18 cellular contexts compared by ENCODE assay signal in genomic region chr10:29643785-29644501, GRCh38. TPM values are rescaled to one million over a fixed set of nuclear protein-coding genes. Genes with fewer than 3 reads are reported as not detected.
DNase-seq lines count a peak whose midpoint lies in the region; ATAC-seq and TF ChIP-seq lines count a peak whose summit lies in the region.
"Had no signal": no experiment of that assay in that cellular context is flagged by ENCODE, and none has a peak within 500 bp of the region (broad histone marks: within the 10 kb centered on the region; RNA-seq: fewer than 3 reads in every experiment).

No MANE protein-coding gene starts in this region.

- DNase-seq in esophagus muscularis mucosa (ENCODE audit: extremely low spot score) (no peak), mesenchymal stem cell (peak; percentile 74), stomach (no peak), activated T-cell treated with anti-CD3 and anti-CD28 coated beads for 4 hours (no peak), KG1 (lab: John Stamatoyannopoulos, UW) (no peak)
- DNase-seq in stimulated activated naive CD8-positive, alpha-beta T cell treated with anti-CD3 and anti-CD28 coated beads, Interleukin-15, amount 100 ng/mL, for 72 hours: no peak
- DNase-seq in natural killer cell treated with Interleukin-12 subunit alpha and Interleukin-12 subunit beta and Interleukin-15 and Interleukin-18, amount 100 ng/mL, for 72 hours (ENCODE audit: low spot score): no peak
- DNase-seq: activated B cell treated with CpG ODN at 0.5 μM for 24 hours; activated CD8-positive, alpha-beta memory T cell treated with anti-CD3 and anti-CD28 coated beads, Interleukin-2, amount 50 U/mL, for 48 hours; foreskin keratinocyte; HFFc6; naive B cell; NCI-H1105; NCI-H226; SW 1271 had no signal

- H3K27ac ChIP-seq in HUES64 (ENCODE audit: low read depth, low read length): peak overlapping the region; percentile 16; the same call in 1 of the 2 replicates
- H3K27ac ChIP-seq in esophagus muscularis mucosa (replicated peaks in 1 of 4): peak overlapping the region; percentile 77 to 94 (median 86)
- H3K27ac ChIP-seq in mesenchymal stem cell (ENCODE audit: low read length, poor library complexity, severe bottlenecking): peak overlapping the region; percentile 6
- peak overlapping the region in 4 of 5 donors; percentile 47 to 90 (median 66) for H3K27ac ChIP-seq in stomach
- H3K27ac ChIP-seq: foreskin keratinocyte had no signal

- peak overlapping the region in 1 of 2 experiments; percentile 47 for H3K23ac ChIP-seq in mesenchymal stem cell (ENCODE audit: low read length in 2 of 2)

- intact Hi-C loops in esophagus muscularis mucosa (cut with DNase I): no loop called here
- intact Hi-C loops in stomach (cut with DNase I; ENCODE audit: low total_unique reads): no loop called here

- peak overlapping the region; percentile 57 for H4K8ac ChIP-seq in mesenchymal stem cell (ENCODE audit: low read length)

- no peak overlapping the region for H3K27ac Mint-ChIP-seq in stimulated activated naive CD8-positive, alpha-beta T cell treated with anti-CD3 and anti-CD28 coated beads, Interleukin-15, amount 100 ng/mL, for 72 hours
- no peak overlapping the region for H3K27ac Mint-ChIP-seq in natural killer cell treated with Interleukin-12 subunit alpha and Interleukin-12 subunit beta and Interleukin-15 and Interleukin-18, amount 100 ng/mL, for 72 hours
- H3K27ac Mint-ChIP-seq: activated B cell treated with CpG ODN at 0.5 μM for 24 hours; activated naive CD8-positive, alpha-beta T cell; HFFc6 had no signal

- peak overlapping the region; percentile 12 to 53 for H3K4ac ChIP-seq in mesenchymal stem cell (ENCODE audit: low read depth in 1 of 2, low read length in 2 of 2)

- no peak overlapping the region for H2BK15ac ChIP-seq in mesenchymal stem cell (ENCODE audit: low read depth, poor library complexity, severe bottlenecking)

- peaks cover 30% of the 10 kb centered on the region for H3K4me1 Mint-ChIP-seq in stimulated activated naive CD8-positive, alpha-beta T cell treated with anti-CD3 and anti-CD28 coated beads, Interleukin-15, amount 100 ng/mL, for 72 hours
- H3K4me1 Mint-ChIP-seq in natural killer cell treated with Interleukin-12 subunit alpha and Interleukin-12 subunit beta and Interleukin-15 and Interleukin-18, amount 100 ng/mL, for 72 hours (ENCODE audit: low read depth in 2 of 2): peaks cover 39 to 45% of the 10 kb centered on the region in 2 donors

- 79% methylated on average over 12 of the region's 12 CpGs for WGBS in HUES64
- 75% methylated on average over 12 of the region's 12 CpGs for WGBS in esophagus muscularis mucosa
- WGBS in mesenchymal stem cell: 69% methylated on average over 12 of the region's 12 CpGs
- WGBS in stomach, 5 donors: 73 to 87% (median 84%) methylated on average over 10 to 12 of the region's 12 CpGs

- H2AK5ac ChIP-seq in mesenchymal stem cell (ENCODE audit: low read length, severe bottlenecking): peak overlapping the region; percentile 23

- H3K27me3 Mint-ChIP-seq in stimulated activated naive CD8-positive, alpha-beta T cell treated with anti-CD3 and anti-CD28 coated beads, Interleukin-15, amount 100 ng/mL, for 72 hours: no peaks in the 10 kb centered on the region
- H3K27me3 Mint-ChIP-seq in natural killer cell treated with Interleukin-12 subunit alpha and Interleukin-12 subunit beta and Interleukin-15 and Interleukin-18, amount 100 ng/mL, for 72 hours: peaks cover 0 to 6% of the 10 kb centered on the region in 2 donors
- H3K27me3 Mint-ChIP-seq: activated naive CD8-positive, alpha-beta T cell; naive B cell had no signal

- H2BK5ac ChIP-seq in mesenchymal stem cell (ENCODE audit: low read depth, low read length, poor library complexity, severe bottlenecking): no peak overlapping the region

- H3K36me3 ChIP-seq in HUES64 (ENCODE audit: insufficient read depth, low read length): no peaks in the 10 kb centered on the region
- H3K36me3 ChIP-seq in esophagus muscularis mucosa: peaks cover 0 to 7% (median 2%) of the 10 kb centered on the region in 4 donors
- H3K36me3 ChIP-seq in mesenchymal stem cell (ENCODE audit: control insufficient read depth in 1 of 2, insufficient read depth in 2 of 2, low read depth in 1 of 2, low read length in 2 of 2): peaks cover 11 to 21% of the 10 kb centered on the region in 2 experiments
- H3K36me3 ChIP-seq in stomach: no peaks in the 10 kb centered on the region

- no peaks in the 10 kb centered on the region for H3K36me3 Mint-ChIP-seq in natural killer cell treated with Interleukin-12 subunit alpha and Interleukin-12 subunit beta and Interleukin-15 and Interleukin-18, amount 100 ng/mL, for 72 hours
- H3K36me3 Mint-ChIP-seq: naive B cell had no signal

- H4K91ac ChIP-seq in mesenchymal stem cell (ENCODE audit: low read length): peak overlapping the region; percentile 58

- H3K4me2 ChIP-seq in mesenchymal stem cell (ENCODE audit: low read length, poor library complexity, severe bottlenecking): no peak overlapping the region

- no peak overlapping the region for H3K14ac ChIP-seq in mesenchymal stem cell (ENCODE audit: low read length in 2 of 2)

- H3K4me1 ChIP-seq in HUES64 (ENCODE audit: insufficient read depth, low read length): peaks cover 19% of the 10 kb centered on the region
- H3K4me1 ChIP-seq in esophagus muscularis mucosa: peaks cover 47 to 92% (median 84%) of the 10 kb centered on the region in 4 donors
- peaks cover 23% of the 10 kb centered on the region for H3K4me1 ChIP-seq in mesenchymal stem cell (ENCODE audit: control insufficient read depth, insufficient read depth, low read depth, low read length)
- H3K4me1 ChIP-seq in stomach: peaks cover 25 to 70% (median 47%) of the 10 kb centered on the region in 4 donors

- no peak for ATAC-seq in stimulated activated naive CD8-positive, alpha-beta T cell treated with anti-CD3 and anti-CD28 coated beads, Interleukin-15, amount 100 ng/mL, for 72 hours
- no peak for ATAC-seq in natural killer cell treated with Interleukin-12 subunit alpha and Interleukin-12 subunit beta and Interleukin-15 and Interleukin-18, amount 100 ng/mL, for 72 hours
- ATAC-seq: foreskin keratinocyte, HepG2 had no signal

- peak overlapping the region; percentile 40 to 83 for H2BK12ac ChIP-seq in mesenchymal stem cell (ENCODE audit: low read length in 2 of 2)

- no peak overlapping the region for H3K9ac ChIP-seq in HUES64 (ENCODE audit: low read depth, low read length)
- H3K9ac ChIP-seq in mesenchymal stem cell (ENCODE audit: low read length): peak overlapping the region; percentile 80

- H3K9me3 ChIP-seq in HUES64 (ENCODE audit: insufficient read depth, low read depth, low read length) (no peaks in the 10 kb centered on the region), esophagus muscularis mucosa (no peaks in the 10 kb centered on the region), mesenchymal stem cell (ENCODE audit: control insufficient read depth, low read length) (no peaks in the 10 kb centered on the region), stomach (no peaks in the 10 kb centered on the region)

- no peak overlapping the region for H3K4me3 ChIP-seq in HUES64 (ENCODE audit: low read length)
- no peak overlapping the region for H3K4me3 ChIP-seq in esophagus muscularis mucosa
- H3K4me3 ChIP-seq in mesenchymal stem cell (ENCODE audit: insufficient read depth in 1 of 2, low read depth in 1 of 2, low read length in 2 of 2): peak overlapping the region in 1 of 2 experiments; percentile 41
- no peak overlapping the region for H3K4me3 ChIP-seq in stomach

- H3K4me3 Mint-ChIP-seq in stimulated activated naive CD8-positive, alpha-beta T cell treated with anti-CD3 and anti-CD28 coated beads, Interleukin-15, amount 100 ng/mL, for 72 hours: no peak overlapping the region
- H3K4me3 Mint-ChIP-seq in natural killer cell treated with Interleukin-12 subunit alpha and Interleukin-12 subunit beta and Interleukin-15 and Interleukin-18, amount 100 ng/mL, for 72 hours: no peak overlapping the region
- H3K4me3 Mint-ChIP-seq: activated B cell treated with CpG ODN at 0.5 μM for 24 hours; activated naive CD8-positive, alpha-beta T cell; HFFc6 had no signal

- H3K18ac ChIP-seq in mesenchymal stem cell (ENCODE audit: low read depth in 1 of 2, low read length in 2 of 2): peak overlapping the region; percentile 52 to 71

- TF ChIP-seq EP300 in esophagus muscularis mucosa (IDR thresholded peaks at IDR 0.05) (no peak), stomach (IDR thresholded peaks at IDR 0.05) (no peak)

- no peaks in the 10 kb centered on the region for H3K9me3 Mint-ChIP-seq in stimulated activated naive CD8-positive, alpha-beta T cell treated with anti-CD3 and anti-CD28 coated beads, Interleukin-15, amount 100 ng/mL, for 72 hours
- no peaks in the 10 kb centered on the region for H3K9me3 Mint-ChIP-seq in natural killer cell treated with Interleukin-12 subunit alpha and Interleukin-12 subunit beta and Interleukin-15 and Interleukin-18, amount 100 ng/mL, for 72 hours
- H3K9me3 Mint-ChIP-seq: activated B cell treated with CpG ODN at 0.5 μM for 24 hours, HFFc6 had no signal

- no peak for TF ChIP-seq POLR2A in esophagus muscularis mucosa (IDR thresholded peaks at IDR 0.05; ENCODE audit: low read depth)
- TF ChIP-seq POLR2A in stomach (IDR thresholded peaks at IDR 0.05): no peak

- no peak overlapping the region for H2AFZ ChIP-seq in mesenchymal stem cell (ENCODE audit: low read depth, low read length)

- H3K79me1 ChIP-seq in mesenchymal stem cell (replicated peaks; ENCODE audit: low read length, poor library complexity, severe bottlenecking): peaks cover 15% of the 10 kb centered on the region

- no peaks in the 10 kb centered on the region for H3K27me3 ChIP-seq in HUES64 (ENCODE audit: insufficient read depth, low read length)
- H3K27me3 ChIP-seq in esophagus muscularis mucosa: no peaks in the 10 kb centered on the region
- H3K27me3 ChIP-seq in mesenchymal stem cell (ENCODE audit: control insufficient read depth in 1 of 2, insufficient read depth in 1 of 2, low read length in 2 of 2): no peaks in the 10 kb centered on the region
- H3K27me3 ChIP-seq in stomach: no peaks in the 10 kb centered on the region
- H3K27me3 ChIP-seq: foreskin keratinocyte had no signal

- TF ChIP-seq CTCF in esophagus muscularis mucosa (IDR thresholded peaks at IDR 0.05) (no peak), stomach (IDR thresholded peaks at IDR 0.05) (no peak)

- H2BK120ac ChIP-seq in mesenchymal stem cell (ENCODE audit: low read depth, low read length): peak overlapping the region; percentile 21

RNA-seq across cellular contexts. Expression of gene SVIL, which starts 9.2 kb away (rescaled TPM):
- 12.4 TPM for polyA plus RNA-seq in HUES64 (2013, experiment 1 of 2)
- polyA plus RNA-seq in HUES64 (2013, experiment 2 of 2): 13.9 TPM
- total RNA-seq in esophagus muscularis mucosa (1,000 to 10,000 TPM in 1 of 4 donors, 100 to 1,000 TPM in 3; 785 to 1,099 (median 921) TPM), stomach (100 to 1,000 TPM in 4 of 5 donors, 10 to 100 TPM in 1; 95.9 to 400 (median 131) TPM)
- 67.9 TPM for polyA plus RNA-seq in mesenchymal stem cell (2013, experiment 1 of 2)
- 64.2 TPM for polyA plus RNA-seq in mesenchymal stem cell (2013, experiment 2 of 2)
- polyA plus RNA-seq in stomach: 10 to 100 TPM in 1 of 3 donors, 1 to 10 TPM in 2; 6.8 to 32.4 (median 7.5) TPM
- total RNA-seq in natural killer cell treated with Interleukin-12 subunit alpha and Interleukin-12 subunit beta and Interleukin-15 and Interleukin-18, amount 100 ng/mL, for 72 hours: 10 to 100 TPM in 1 of 2 donors, 1 to 10 TPM in 1; 6.8 to 18.8 TPM

Comparison
In these comparisons a context has a peak if more than half of its experiments do, and no peak if none do; other contexts are left out.
1. H3K27ac ChIP-seq: peak in every context shown above with its lines; median percentile 86 in esophagus muscularis mucosa; 66 in stomach; 16 in HUES64; 6 in mesenchymal stem cell.
2. RNA of gene SVIL, which starts 9.2 kb away (total RNA-seq): 785 to 1,099 TPM in esophagus muscularis mucosa and 95.9 to 400 TPM in stomach; 6.8 to 18.8 TPM in natural killer cell treated with Interleukin-12 subunit alpha and Interleukin-12 subunit beta and Interleukin-15 and Interleukin-18, amount 100 ng/mL, for 72 hours; every median in the first group is over 4 times any median in the second.